3 cellular contexts compared by ENCODE assay signal in the genomic region with DNA sequence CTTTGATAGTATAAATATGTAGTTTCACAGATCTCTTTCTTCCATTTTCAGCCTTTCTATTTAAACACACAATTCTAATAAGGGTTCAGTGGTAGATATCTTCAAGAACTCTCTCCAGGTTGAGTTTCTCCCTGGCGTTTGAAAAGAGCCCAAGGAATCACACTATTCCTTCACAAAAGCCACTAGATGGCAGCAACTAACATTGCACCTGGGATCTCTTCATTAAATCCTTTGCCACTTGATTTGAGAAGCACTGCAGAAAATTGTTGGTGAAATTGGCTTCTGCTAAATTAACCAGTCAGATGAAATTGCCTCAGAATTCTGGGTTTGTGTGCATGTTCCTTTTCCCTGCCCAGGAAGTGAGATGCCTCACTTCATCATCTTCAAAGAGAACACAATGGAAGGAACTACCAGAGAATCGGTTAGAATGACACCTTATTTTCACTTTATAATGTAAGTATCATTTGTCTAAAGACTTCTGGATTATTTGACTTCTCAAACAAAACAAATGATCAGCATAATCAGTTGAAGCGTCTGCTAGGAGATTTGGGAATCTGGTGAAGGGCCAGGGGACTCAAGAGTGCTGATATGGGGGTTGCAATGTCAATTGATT.
TF ChIP-seq lines count a peak whose summit lies in the region.

No MANE protein-coding gene starts in this region.

TF ChIP-seq in GM23338, 12 proteins besides CTCF, POLR2A, EP300 and RAD21 (continued from another document and continues in another):
- TF ChIP-seq POLR2AphosphoS5 (IDR thresholded peaks at IDR 0.05; ENCODE audit: low read depth) (no peak), EZH2phosphoT487 (IDR thresholded peaks at IDR 0.05; ENCODE audit: unreplicated experiment) (no peak), EZH2 (IDR thresholded peaks at IDR 0.05; ENCODE audit: low read depth, unreplicated experiment) (no peak), ZNF331 (CRISPR knock-in tag; IDR thresholded peaks at IDR 0.05; ENCODE audit: low read depth) (no peak)
- TF ChIP-seq, protein P1, sequence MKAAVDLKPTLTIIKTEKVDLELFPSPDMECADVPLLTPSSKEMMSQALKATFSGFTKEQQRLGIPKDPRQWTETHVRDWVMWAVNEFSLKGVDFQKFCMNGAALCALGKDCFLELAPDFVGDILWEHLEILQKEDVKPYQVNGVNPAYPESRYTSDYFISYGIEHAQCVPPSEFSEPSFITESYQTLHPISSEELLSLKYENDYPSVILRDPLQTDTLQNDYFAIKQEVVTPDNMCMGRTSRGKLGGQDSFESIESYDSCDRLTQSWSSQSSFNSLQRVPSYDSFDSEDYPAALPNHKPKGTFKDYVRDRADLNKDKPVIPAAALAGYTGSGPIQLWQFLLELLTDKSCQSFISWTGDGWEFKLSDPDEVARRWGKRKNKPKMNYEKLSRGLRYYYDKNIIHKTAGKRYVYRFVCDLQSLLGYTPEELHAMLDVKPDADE (IDR thresholded peaks at IDR 0.05) = no peak

TF ChIP-seq in HepG2, 621 proteins besides CTCF, POLR2A, EP300 and RAD21 (continued from another document):
- TF ChIP-seq ZNF253 (CRISPR knock-in tag; IDR thresholded peaks at IDR 0.05; ENCODE audit: borderline replicate concordance) = no peak
- TF ChIP-seq MIXL1 (CRISPR knock-in tag; IDR thresholded peaks at IDR 0.05) = 0 out of 2 replicates have a peak, but pooled peaks have one; percentile 31
- peak; percentile 66 for TF ChIP-seq STAG1 (CRISPR knock-in tag; IDR thresholded peaks at IDR 0.05)

TF ChIP-seq in GM12891, 5 proteins besides CTCF, POLR2A, EP300 and RAD21 (continued from another document):
- no peak for TF ChIP-seq POU2F2 (IDR thresholded peaks at IDR 0.05; ENCODE audit: low read depth, low read length)
- TF ChIP-seq TAF1 (IDR thresholded peaks at IDR 0.05; ENCODE audit: low read depth, low read length) = no peak
- no peak for TF ChIP-seq PAX5 (IDR thresholded peaks at IDR 0.05; ENCODE audit: insufficient read depth, low read length, severe bottlenecking)
- TF ChIP-seq POLR2AphosphoS5 (IDR thresholded peaks at IDR 0.05; ENCODE audit: low read depth, low read length) = no peak
